ENCODE assay signal across 23 cellular contexts in the genomic region with DNA sequence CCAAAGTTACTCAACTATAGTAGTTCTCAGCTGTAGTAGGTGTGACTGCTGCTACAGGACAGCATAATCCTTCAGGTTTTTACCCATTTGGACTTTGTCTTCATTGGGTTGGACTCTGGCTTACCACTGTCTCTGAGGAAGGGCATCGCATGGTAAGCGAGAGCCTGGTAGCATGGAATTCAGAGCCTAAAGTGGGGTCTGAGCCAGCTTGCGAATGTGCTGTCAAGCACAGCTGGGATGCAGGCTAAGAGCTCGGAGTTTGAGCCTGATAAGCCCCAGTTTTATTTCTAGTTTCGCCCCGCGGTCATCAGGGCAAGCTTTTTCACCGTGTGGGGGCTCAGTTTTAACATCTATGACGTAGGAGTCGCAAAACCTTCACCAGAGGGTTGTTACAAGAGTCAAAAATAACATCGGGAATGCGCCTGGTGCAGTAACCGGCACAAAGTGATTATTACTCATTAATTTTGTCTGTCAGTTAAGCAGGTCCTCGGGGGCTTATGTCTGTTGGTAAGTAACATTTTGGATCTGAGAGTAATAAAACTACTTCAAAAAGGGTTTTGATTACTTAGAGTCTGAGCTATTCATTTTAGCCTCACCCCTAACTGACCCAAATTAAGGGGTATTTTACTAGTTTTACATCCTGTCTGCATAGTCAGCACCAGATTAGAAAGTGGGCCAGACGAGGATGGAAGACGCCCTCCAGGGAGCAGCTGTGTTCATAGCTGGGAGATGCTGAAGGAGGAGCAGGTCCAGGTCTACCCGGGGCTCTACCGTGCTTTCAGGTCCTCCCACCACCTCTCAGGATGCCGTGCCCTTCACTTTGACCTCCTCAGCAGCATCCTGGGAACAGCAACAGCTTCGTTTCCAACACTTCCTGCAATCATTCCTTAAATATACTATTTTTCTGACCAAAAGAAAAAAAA. TPM values are rescaled to one million over a fixed set of nuclear protein-coding genes. Genes with fewer than 3 reads are reported as not detected.
DNase-seq lines count a peak whose midpoint lies in the region; ATAC-seq, FAIRE-seq and TF ChIP-seq lines count a peak whose summit lies in the region.
"Had no signal": no experiment of that assay in that cellular context is flagged by ENCODE, and none has a peak within 500 bp of the region (broad histone marks: within the 10 kb centered on the region; RNA-seq: fewer than 3 reads in every experiment).

No MANE protein-coding gene starts in this region.

- H3K27ac ChIP-seq in osteoblast (ENCODE audit: low read depth, low read length), result no peak overlapping the region
- H3K27ac ChIP-seq: 22Rv1, parathyroid adenoma had no signal

- H3K27me3 ChIP-seq in osteoblast (ENCODE audit: insufficient read depth, low read length), result no peaks in the 10 kb centered on the region

- H2AFZ ChIP-seq in osteoblast (ENCODE audit: low read length), result peak overlapping the region; percentile 60
- H2AFZ ChIP-seq: parathyroid adenoma had no signal

- no peak for ATAC-seq in activated naive CD4-positive, alpha-beta T cell treated with anti-CD3 and anti-CD28 coated beads, Interleukin-2, amount 50 U/mL, for 72 hours
- ATAC-seq in T-helper 17 cell, result no peak
- no peak for ATAC-seq in naive thymus-derived CD8-positive, alpha-beta T cell
- ATAC-seq: effector memory CD8-positive, alpha-beta T cell had no signal

- peak overlapping the region; percentile 17 for H3K27ac Mint-ChIP-seq in activated naive CD4-positive, alpha-beta T cell treated with anti-CD3 and anti-CD28 coated beads, Interleukin-2, amount 50 U/mL, for 24 hours
- H3K27ac Mint-ChIP-seq in activated naive CD4-positive, alpha-beta T cell treated with anti-CD3 and anti-CD28 coated beads, Interleukin-2, amount 50 U/mL, for 72 hours, result no peak overlapping the region
- H3K27ac Mint-ChIP-seq in T-helper 17 cell (no peak overlapping the region), immature natural killer cell (no peak overlapping the region)
- H3K27ac Mint-ChIP-seq in naive thymus-derived CD8-positive, alpha-beta T cell, result no peak overlapping the region
- H3K27ac Mint-ChIP-seq: B cell; effector memory CD8-positive, alpha-beta T cell; HFFc6 had no signal

- H3K4me3 ChIP-seq in fibroblast of the aortic adventitia (ENCODE audit: low read depth, low read length), result no peak overlapping the region
- H3K4me3 ChIP-seq in osteoblast (ENCODE audit: insufficient read depth, low read length), result no peak overlapping the region

- POLR2A ChIA-PET in naive thymus-derived CD8-positive, alpha-beta T cell (lab: Charles Lee), result interaction anchor here (0.6 kb wide), 1 partner anchor 630 kb away, joined by 3 read pairs; no protein-coding TSS in a partner anchor

- TF ChIP-seq CTCF in fibroblast of the aortic adventitia (IDR thresholded peaks at IDR 0.05; ENCODE audit: insufficient read depth, low read length), result no peak
- TF ChIP-seq CTCF in osteoblast (IDR thresholded peaks at IDR 0.05; ENCODE audit: extremely low read depth, low read depth, low read length), result no peak

- H3K36me3 ChIP-seq in osteoblast (ENCODE audit: insufficient read depth, low read length), result no peaks in the 10 kb centered on the region

- FAIRE-seq in RCC 7860 (lab: Jason Lieb, UNC), result no peak

- H3K4me3 Mint-ChIP-seq in activated naive CD4-positive, alpha-beta T cell treated with anti-CD3 and anti-CD28 coated beads, Interleukin-2, amount 50 U/mL, for 24 hours, result no peak overlapping the region
- no peak overlapping the region for H3K4me3 Mint-ChIP-seq in T-helper 17 cell
- no peak overlapping the region for H3K4me3 Mint-ChIP-seq in naive thymus-derived CD8-positive, alpha-beta T cell
- H3K4me3 Mint-ChIP-seq in immature natural killer cell, result no peak overlapping the region
- H3K4me3 Mint-ChIP-seq: B cell; effector memory CD8-positive, alpha-beta T cell; HFFc6 had no signal

- no peaks in the 10 kb centered on the region for H3K9me3 Mint-ChIP-seq in activated naive CD4-positive, alpha-beta T cell treated with anti-CD3 and anti-CD28 coated beads, Interleukin-2, amount 50 U/mL, for 24 hours
- H3K9me3 Mint-ChIP-seq in activated naive CD4-positive, alpha-beta T cell treated with anti-CD3 and anti-CD28 coated beads, Interleukin-2, amount 50 U/mL, for 72 hours, result no peaks in the 10 kb centered on the region
- H3K9me3 Mint-ChIP-seq in naive thymus-derived CD8-positive, alpha-beta T cell, result no peaks in the 10 kb centered on the region
- no peaks in the 10 kb centered on the region for H3K9me3 Mint-ChIP-seq in immature natural killer cell
- H3K9me3 Mint-ChIP-seq: effector memory CD8-positive, alpha-beta T cell; HFFc6 had no signal

- H3K79me2 ChIP-seq in osteoblast (ENCODE audit: insufficient read depth, low read length), result peaks cover 12% of the 10 kb centered on the region

- no peaks in the 10 kb centered on the region for H3K27me3 Mint-ChIP-seq in activated naive CD4-positive, alpha-beta T cell treated with anti-CD3 and anti-CD28 coated beads, Interleukin-2, amount 50 U/mL, for 24 hours
- H3K27me3 Mint-ChIP-seq in T-helper 17 cell, result peaks cover 16% of the 10 kb centered on the region
- H3K27me3 Mint-ChIP-seq in naive thymus-derived CD8-positive, alpha-beta T cell, result peaks cover 0 to 15% (median 0%) of the 10 kb centered on the region in 5 donors
- H3K27me3 Mint-ChIP-seq in immature natural killer cell (ENCODE audit: low read depth in 3 of 3), result peaks cover 6 to 9% (median 9%) of the 10 kb centered on the region in 3 donors

- H3K4me1 Mint-ChIP-seq in activated naive CD4-positive, alpha-beta T cell treated with anti-CD3 and anti-CD28 coated beads, Interleukin-2, amount 50 U/mL, for 24 hours, result peaks cover 13% of the 10 kb centered on the region
- H3K4me1 Mint-ChIP-seq in T-helper 17 cell, result peaks cover 2% of the 10 kb centered on the region
- peaks cover 0 to 7% (median 0%) of the 10 kb centered on the region in 4 donors for H3K4me1 Mint-ChIP-seq in naive thymus-derived CD8-positive, alpha-beta T cell
- no peaks in the 10 kb centered on the region for H3K4me1 Mint-ChIP-seq in immature natural killer cell
- H3K4me1 Mint-ChIP-seq: B cell had no signal

- no peaks in the 10 kb centered on the region for H3K9me3 ChIP-seq in osteoblast (ENCODE audit: low read depth, low read length)
- H3K9me3 ChIP-seq in T-helper 17 cell (ENCODE audit: control insufficient read depth, low read length, poor library complexity, severe bottlenecking), result no peaks in the 10 kb centered on the region

- peak overlapping the region; percentile 10 for H3K4me2 ChIP-seq in osteoblast (ENCODE audit: insufficient read depth, low read length)

- peaks cover 26% of the 10 kb centered on the region for H3K4me1 ChIP-seq in osteoblast (ENCODE audit: insufficient read depth, low read length)
- H3K4me1 ChIP-seq: parathyroid adenoma had no signal

- no peaks in the 10 kb centered on the region for H4K20me1 ChIP-seq in osteoblast (ENCODE audit: insufficient read depth, low read length)

- no peak for DNase-seq in activated naive CD4-positive, alpha-beta T cell treated with anti-CD3 and anti-CD28 coated beads, Interleukin-2, amount 50 U/mL, for 72 hours (ENCODE audit: low spot score in 2 of 2)
- peak; percentile 37 for DNase-seq in fibroblast of the aortic adventitia (ENCODE audit: low read depth)
- no peak for DNase-seq in osteoblast (ENCODE audit: insufficient read length, low spot score, missing footprints)
- no peak for DNase-seq in T-helper 17 cell
- DNase-seq in naive thymus-derived CD8-positive, alpha-beta T cell, result no peak
- no peak for DNase-seq in RCC 7860 (ENCODE audit: low spot score)
- DNase-seq in immature natural killer cell, result no peak
- DNase-seq: activated CD4-positive, alpha-beta T cell treated with anti-CD3 and anti-CD28 coated beads for 4 hours; amniotic stem cell; Calu3; cerebellar nuclear complex; effector memory CD8-positive, alpha-beta T cell; foreskin fibroblast; HFFc6; Karpas-422; NCI-H1105 treated with DMSO at 0.1 percent for 48 hours; NCI-H2107; NCI-H748 treated with DMSO at 0.1 percent for 48 hours; stimulated activated CD4-positive, alpha-beta T cell treated with anti-CD3 and anti-CD28 coated beads, Interleukin-4, amount 100 ng/mL, for 24 hours had no signal

- peaks cover 3% of the 10 kb centered on the region for H3K36me3 Mint-ChIP-seq in activated naive CD4-positive, alpha-beta T cell treated with anti-CD3 and anti-CD28 coated beads, Interleukin-2, amount 50 U/mL, for 24 hours
- H3K36me3 Mint-ChIP-seq in activated naive CD4-positive, alpha-beta T cell treated with anti-CD3 and anti-CD28 coated beads, Interleukin-2, amount 50 U/mL, for 72 hours, result no peaks in the 10 kb centered on the region
- H3K36me3 Mint-ChIP-seq in T-helper 17 cell (ENCODE audit: low read depth) (peaks cover 3% of the 10 kb centered on the region), immature natural killer cell (no peaks in the 10 kb centered on the region)
- peaks cover 0 to 5% (median 0%) of the 10 kb centered on the region in 3 donors for H3K36me3 Mint-ChIP-seq in naive thymus-derived CD8-positive, alpha-beta T cell

RNA-seq across cellular contexts. Expression of a gene that starts 29.8 kb away (rescaled TPM):
- under 1 TPM; 0.27 to 0.72 TPM for total RNA-seq in activated naive CD4-positive, alpha-beta T cell treated with anti-CD3 and anti-CD28 coated beads, Interleukin-2, amount 50 U/mL, for 72 hours
- total RNA-seq in fibroblast of the aortic adventitia (ENCODE audit: low replicate concordance), result 7.8 and 9.0 TPM in 2 replicates
- total RNA-seq in osteoblast, result 16.2 and 18.1 TPM in 2 replicates
- 1 to 10 TPM; 6.3 to 9.0 TPM for total RNA-seq in T-helper 17 cell
- 1 to 10 TPM; 5.0 to 5.6 TPM for total RNA-seq in naive thymus-derived CD8-positive, alpha-beta T cell
- polyA plus RNA-seq in naive thymus-derived CD8-positive, alpha-beta T cell, result 1 to 10 TPM in 1 of 3 donors, under 1 TPM in 2; 0.36 to 2.8 (median 0.50) TPM
- under 1 TPM in 2 of 3 donors, not detected in 1; 0.14 to 0.21 TPM for polyA plus RNA-seq in immature natural killer cell
